ENCODE assay signal across 10 cellular contexts in the genomic region with DNA sequence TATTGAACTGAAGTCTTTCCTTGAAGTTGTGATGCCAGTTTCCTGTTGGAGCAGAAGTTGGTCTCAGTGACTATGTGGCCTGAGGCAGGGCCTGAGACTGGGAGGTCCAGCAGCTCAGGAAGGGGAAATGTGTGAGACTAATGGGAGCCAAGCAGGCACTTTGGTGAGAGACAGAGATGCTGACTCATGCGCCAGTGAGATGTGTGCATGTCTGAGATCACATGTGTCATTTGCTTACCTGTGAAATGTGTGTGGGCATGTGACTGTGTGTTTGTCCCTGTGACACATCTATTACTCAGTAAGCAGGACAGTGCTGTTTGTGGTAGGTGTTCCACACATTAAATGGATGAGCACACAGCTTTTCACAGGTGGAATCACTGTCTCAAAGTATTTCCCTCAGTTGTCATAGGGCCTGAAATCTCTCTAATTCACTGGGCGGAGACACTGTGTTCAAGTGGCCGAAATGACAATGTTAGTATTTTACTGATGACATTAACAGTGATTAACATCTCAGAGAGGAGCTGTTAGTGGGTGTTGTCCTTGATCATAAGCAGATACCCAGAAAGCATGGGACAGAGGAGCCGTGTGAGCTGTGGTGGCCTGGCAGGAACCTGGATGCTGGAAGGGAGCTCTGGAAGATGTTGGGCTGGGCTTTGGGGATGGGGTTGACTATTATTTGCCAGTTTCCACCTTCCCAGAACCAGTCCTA. TPM values are rescaled to one million over a fixed set of nuclear protein-coding genes. Genes with fewer than 3 reads are reported as not detected.
DNase-seq lines count a peak whose midpoint lies in the region; ATAC-seq, FAIRE-seq and TF ChIP-seq lines count a peak whose summit lies in the region.
"Had no signal": no experiment of that assay in that cellular context is flagged by ENCODE, and none has a peak within 500 bp of the region (broad histone marks: within the 10 kb centered on the region; RNA-seq: fewer than 3 reads in every experiment).

No MANE protein-coding gene starts in this region.

- no peaks in the 10 kb centered on the region for H3K9me3 ChIP-seq in HUES6 (ENCODE audit: control insufficient read depth, insufficient read depth, low read depth, low read length)
- H3K9me3 ChIP-seq in K562 (replicated peaks; ENCODE audit: control insufficient read depth, insufficient read depth, low read depth, low read length) = no peaks in the 10 kb centered on the region
- H3K9me3 ChIP-seq in psoas muscle = no peaks in the 10 kb centered on the region
- H3K9me3 ChIP-seq: gastroesophageal sphincter had no signal

- peaks cover 10% of the 10 kb centered on the region; the same call in 1 of the 2 replicates for H3K36me3 ChIP-seq in HUES6 (ENCODE audit: control insufficient read depth, insufficient read depth, low read length)
- peaks cover 18% of the 10 kb centered on the region; the same call in 2 of the 3 replicates for H3K36me3 ChIP-seq in K562 (ENCODE audit: control insufficient read depth, insufficient read depth, low read length)
- H3K36me3 ChIP-seq in psoas muscle (ENCODE audit: insufficient read depth in 1 of 2, low read depth in 1 of 2) = peaks cover 3 to 41% of the 10 kb centered on the region in 2 donors

- H3K9me1 ChIP-seq in K562 (ENCODE audit: control insufficient read depth, insufficient read depth, low read length) = no peaks in the 10 kb centered on the region

- H3K4me3 ChIP-seq in HUES6 (ENCODE audit: low read depth, low read length) = no peak overlapping the region
- H3K4me3 ChIP-seq in K562 = no peak overlapping the region
- H3K4me3 ChIP-seq in psoas muscle = no peak overlapping the region
- H3K4me3 ChIP-seq: gastroesophageal sphincter had no signal

- no TSS peak for BruUV-seq in K562 (replicated peaks; lab: Mats Ljungman, UMichigan)

- no peak for TF ChIP-seq CTCF in K562 (IDR thresholded peaks at IDR 0.05 in 2 of 3, conservative IDR thresholded peaks at IDR 0.05 in 1 of 3; ENCODE audit: insufficient read depth in 2 of 3, low read depth in 1 of 3, low read length in 3 of 3)
- TF ChIP-seq CTCF in psoas muscle (IDR thresholded peaks at IDR 0.05) = no peak

- CTCF ChIA-PET in K562 (lab: Yijun Ruan, JAX; ENCODE audit: low intra/inter-chr PET ratio) = no interaction called here

- TF ChIP-seq RAD21 in K562 (CRISPR knock-in tag; conservative IDR thresholded peaks at IDR 0.05 in 1 of 2, IDR thresholded peaks at IDR 0.05 in 1 of 2) = no peak

- 56% methylated on average over 4 of the region's 4 CpGs for WGBS in K562 (ENCODE audit: insufficient coverage, low coverage, missing lambda C conversion rate)
- 90 to 96% (median 92%) methylated on average over 4 of the region's 4 CpGs for WGBS in psoas muscle, 3 donors

- H3K4me1 ChIP-seq in HUES6 (ENCODE audit: control insufficient read depth, insufficient read depth, low read length) (peaks cover 5% of the 10 kb centered on the region; the same call in 1 of the 2 replicates), K562 (replicated peaks in 1 of 2; ENCODE audit: control insufficient read depth in 2 of 2, insufficient read depth in 2 of 2, low read length in 2 of 2) (peaks cover 17 to 35% of the 10 kb centered on the region in 2 experiments; a peak in 4 of 5 replicates), psoas muscle (peaks cover 17% of the 10 kb centered on the region)

- H3K27ac ChIP-seq in HUES6 (ENCODE audit: low read depth, low read length) = no peak overlapping the region
- H3K27ac ChIP-seq in K562 (ENCODE audit: extremely low read depth, low read depth, low read length) = peak overlapping the region; percentile 62; the same call in 2 of the 3 replicates
- H3K27ac ChIP-seq in psoas muscle = no peak overlapping the region
- H3K27ac ChIP-seq: gastroesophageal sphincter, VCaP had no signal

- DNase-seq in ELR (ENCODE audit: low read depth) = peak; percentile 94
- DNase-seq in K562 (ENCODE audit: extremely low read depth in 1 of 4, low spot score in 3 of 4) = peak; percentile 40 to 73 (median 50)
- DNase-seq in psoas muscle = no peak
- no peak for DNase-seq in germinal center (ENCODE audit: low spot score)
- no peak for DNase-seq in NCI-H128 (lab: John Stamatoyannopoulos, UW; ENCODE audit: unreplicated experiment)

- POLR2A ChIA-PET in K562 (lab: Yijun Ruan, JAX) = interaction anchor here (0.7 to 1.9 kb wide), 3 partner anchors 16 to 1182 kb away, joined by 3 to 5 read pairs (median 3); a partner anchor contains a TSS

- H3K4me2 ChIP-seq in K562 (ENCODE audit: insufficient read depth, low read length) = peak overlapping the region; percentile 46; the same call in 1 of the 2 replicates

- intact Hi-C loops in K562 (cut with micrococcal nuclease) (no loop called here), psoas muscle (cut with DNase I) (no loop called here)

- H3K9ac ChIP-seq in HUES6 (ENCODE audit: low read length) = peak overlapping the region; percentile 3
- peak overlapping the region in 1 of 2 experiments; percentile 25; a peak in 1 of 4 replicates for H3K9ac ChIP-seq in K562 (ENCODE audit: insufficient read depth in 1 of 2, low read depth in 2 of 2, low read length in 2 of 2)

- H3K79me2 ChIP-seq in K562 (ENCODE audit: control insufficient read depth, insufficient read depth, low read length) = no peaks in the 10 kb centered on the region; the same call in 2 of the 3 replicates

- H4K20me1 ChIP-seq in K562 (replicated peaks; ENCODE audit: control insufficient read depth, insufficient read depth, low read length) = no peaks in the 10 kb centered on the region

- no peak for TF ChIP-seq POLR2A in K562 (conservative IDR thresholded peaks at IDR 0.05)

- peak; percentile 78 for ATAC-seq in K562
- ATAC-seq in psoas muscle = peak in 3 of 4 donors; percentile 41 to 56 (median 56)
- ATAC-seq in HG03520 (IDR thresholded peaks at IDR 0.05; ENCODE audit: unreplicated experiment) = no peak
- ATAC-seq in GM21381 (IDR thresholded peaks at IDR 0.05; ENCODE audit: unreplicated experiment) = no peak
- ATAC-seq: gastroesophageal sphincter had no signal

- peak overlapping the region; percentile 40; the same call in 1 of the 2 replicates for H2AFZ ChIP-seq in K562 (ENCODE audit: low read depth, low read length)

- FAIRE-seq in K562 (lab: Jason Lieb, UNC) = peak; percentile 92

- in situ Hi-C loops in K562 (cut with MboI) = loop anchor here (10.0 kb wide), 1 partner anchor 86 kb away; no protein-coding TSS in a partner anchor

- H3K27me3 ChIP-seq in HUES6 (ENCODE audit: control insufficient read depth, insufficient read depth, low read length) (no peaks in the 10 kb centered on the region), K562 (ENCODE audit: control insufficient read depth in 2 of 2, insufficient read depth in 2 of 2, low read length in 2 of 2) (no peaks in the 10 kb centered on the region), psoas muscle (ENCODE audit: insufficient read depth in 3 of 3, low read length in 2 of 3) (no peaks in the 10 kb centered on the region)
- H3K27me3 ChIP-seq: gastroesophageal sphincter had no signal

- TF ChIP-seq EP300 in K562 (IDR thresholded peaks at IDR 0.05; ENCODE audit: low read length) = no peak

RNA-seq across cellular contexts. Expression of a gene that starts 7.4 kb away (rescaled TPM):
- 47.3 and 78.1 TPM in 2 replicates for total RNA-seq in K562 (2011; cell fraction: chromatin; rRNA removed; ENCODE audit: low replicate concordance)
- total RNA-seq in K562 (2011; cell fraction: nucleolus; rRNA removed) = 35.7 and 36.2 TPM in 2 replicates
- total RNA-seq in K562 (2011; cell fraction: nucleoplasm; rRNA removed) = 24.0 and 37.1 TPM in 2 replicates
- total RNA-seq in K562 (2014; rRNA removed) (2.8 and 4.9 TPM in 2 replicates), K562 (2014; rRNA removed; fragmentation: Illumina TruSeq; extraction: Trizol) (3.6 and 3.7 TPM in 2 replicates), K562 (2015; rRNA removed; fragmentation: Illumina TruSeq; extraction: Trizol) (4.7 and 5.5 TPM in 2 replicates), K562 (2021) (6.0 and 6.9 TPM in 2 replicates), psoas muscle (10 to 100 TPM; 14.7 to 28.4 (median 18.3) TPM)
- polyA plus RNA-seq in K562 (2011; rRNA removed) (12.9 and 14.5 TPM in 2 replicates), K562 (2014; fragmentation: Illumina TruSeq; extraction: Trizol) (6.2 and 7.3 TPM in 2 replicates), K562 (2014; fragmentation: Nextera tagmentation; extraction: Ambion mirVana) (1 to 10 TPM; 2.4 to 6.4 TPM), K562 (2014; rRNA removed) (5.5 and 10.5 TPM in 2 replicates), psoas muscle (10 to 100 TPM in 1 of 3 donors, 1 to 10 TPM in 2; 8.7 to 27.2 (median 9.2) TPM)
- polyA plus RNA-seq in K562 (2011; cell fraction: cytosol; rRNA removed) = 4.7 and 6.3 TPM in 2 replicates
- polyA plus RNA-seq in K562 (2011; cell fraction: nucleus; rRNA removed) = 108 and 130 TPM in 2 replicates
- 5.7 and 10.6 TPM in 2 replicates for polyA plus RNA-seq in K562 (2012)
- polyA minus RNA-seq in K562 (2011; rRNA and poly(A)+ RNA removed) = 4.4 and 4.6 TPM in 2 replicates
- polyA minus RNA-seq in K562 (2011; cell fraction: cytosol; rRNA and poly(A)+ RNA removed) = 1.2 TPM in 2 replicates
- polyA minus RNA-seq in K562 (2011; cell fraction: nucleus; rRNA and poly(A)+ RNA removed) = 12.1 and 14.3 TPM in 2 replicates

RNA-seq across cellular contexts. Expression of a gene that starts 13.2 kb away (rescaled TPM):
- total RNA-seq in K562 (2011; cell fraction: chromatin; rRNA removed; ENCODE audit: low replicate concordance) = 1.9 and 2.2 TPM in 2 replicates
- total RNA-seq in K562 (2011; cell fraction: nucleolus; rRNA removed) = 0.66 and 1.2 TPM in 2 replicates
- total RNA-seq in K562 (2011; cell fraction: nucleoplasm; rRNA removed) = 1.2 and 1.6 TPM in 2 replicates
- total RNA-seq in K562 (2014; rRNA removed) (0.14 and 0.53 TPM in 2 replicates), K562 (2014; rRNA removed; fragmentation: Illumina TruSeq; extraction: Trizol) (0.18 and 0.67 TPM in 2 replicates), K562 (2015; rRNA removed; fragmentation: Illumina TruSeq; extraction: Trizol) (0.30 and 0.47 TPM in 2 replicates), K562 (2021) (0.36 and 0.40 TPM in 2 replicates), psoas muscle (1 to 10 TPM in 1 of 4 donors, under 1 TPM in 3; 0.39 to 1.3 (median 0.94) TPM)
- polyA plus RNA-seq in K562 (2011; rRNA removed) (0.21 and 0.27 TPM in 2 replicates), K562 (2014; fragmentation: Illumina TruSeq; extraction: Trizol) (0.22 and 0.36 TPM in 2 replicates), K562 (2014; fragmentation: Nextera tagmentation; extraction: Ambion mirVana) (under 1 TPM; 0.03 to 0.46 TPM), K562 (2014; rRNA removed) (0.17 and 0.40 TPM in 2 replicates), psoas muscle (1 to 10 TPM in 1 of 3 donors, under 1 TPM in 2; 0.25 to 1.2 (median 0.56) TPM)
- polyA plus RNA-seq in K562 (2011; cell fraction: cytosol; rRNA removed) = 0.18 TPM in 1 of 2 replicates, not detected in the other
- polyA plus RNA-seq in K562 (2011; cell fraction: nucleus; rRNA removed) = 2.3 and 2.6 TPM in 2 replicates
- polyA plus RNA-seq in K562 (2012) = 0.39 and 0.69 TPM in 2 replicates
- 0.15 and 0.39 TPM in 2 replicates for polyA minus RNA-seq in K562 (2011; rRNA and poly(A)+ RNA removed)
- polyA minus RNA-seq in K562 (2011; cell fraction: cytosol; rRNA and poly(A)+ RNA removed) = not detected in 2 replicates
- 0.54 and 1.4 TPM in 2 replicates for polyA minus RNA-seq in K562 (2011; cell fraction: nucleus; rRNA and poly(A)+ RNA removed)

RNA-seq across cellular contexts. Expression of a gene that starts 16.0 kb away (rescaled TPM):
- 10.9 and 15.4 TPM in 2 replicates for total RNA-seq in K562 (2011; cell fraction: chromatin; rRNA removed; ENCODE audit: low replicate concordance)
- total RNA-seq in K562 (2011; cell fraction: nucleolus; rRNA removed) = 13.8 and 15.5 TPM in 2 replicates
- total RNA-seq in K562 (2011; cell fraction: nucleoplasm; rRNA removed) = 11.7 and 11.9 TPM in 2 replicates
- 39.5 and 65.1 TPM in 2 replicates for total RNA-seq in K562 (2014; rRNA removed)
- total RNA-seq in K562 (2014; rRNA removed; fragmentation: Illumina TruSeq; extraction: Trizol) = 27.9 and 30.3 TPM in 2 replicates
- total RNA-seq in K562 (2015; rRNA removed; fragmentation: Illumina TruSeq; extraction: Trizol) = 23.6 and 23.7 TPM in 2 replicates
- total RNA-seq in K562 (2021) = 34.2 and 40.5 TPM in 2 replicates
- 27.2 and 33.7 TPM in 2 replicates for polyA plus RNA-seq in K562 (2011; rRNA removed)
- 32.2 and 41.0 TPM in 2 replicates for polyA plus RNA-seq in K562 (2011; cell fraction: cytosol; rRNA removed)
- 45.7 and 50.8 TPM in 2 replicates for polyA plus RNA-seq in K562 (2011; cell fraction: nucleus; rRNA removed)
- polyA plus RNA-seq in K562 (2012) = 37.4 and 63.1 TPM in 2 replicates
- polyA plus RNA-seq in K562 (2014; fragmentation: Illumina TruSeq; extraction: Trizol) = 33.2 and 35.0 TPM in 2 replicates
- 1 to 10 TPM; 5.6 to 6.2 TPM for polyA plus RNA-seq in K562 (2014; fragmentation: Nextera tagmentation; extraction: Ambion mirVana)
- polyA plus RNA-seq in K562 (2014; rRNA removed) = 44.1 and 49.9 TPM in 2 replicates
- polyA minus RNA-seq in K562 (2011; rRNA and poly(A)+ RNA removed) = 6.1 and 8.5 TPM in 2 replicates
- polyA minus RNA-seq in K562 (2011; cell fraction: cytosol; rRNA and poly(A)+ RNA removed) = 4.5 and 6.4 TPM in 2 replicates
- 9.2 and 17.2 TPM in 2 replicates for polyA minus RNA-seq in K562 (2011; cell fraction: nucleus; rRNA and poly(A)+ RNA removed)
- total RNA-seq in psoas muscle = 10 to 100 TPM; 36.5 to 53.9 (median 42.3) TPM
- 10 to 100 TPM; 43.8 to 64.7 (median 48.1) TPM for polyA plus RNA-seq in psoas muscle

RNA-seq across cellular contexts. Expression of a gene that starts 29.7 kb away (rescaled TPM):
- total RNA-seq in K562 (2011; cell fraction: chromatin; rRNA removed; ENCODE audit: low replicate concordance) = not detected in 2 replicates
- not detected in 2 replicates for total RNA-seq in K562 (2011; cell fraction: nucleolus; rRNA removed)
- not detected in 2 replicates for total RNA-seq in K562 (2011; cell fraction: nucleoplasm; rRNA removed)
- not detected in 2 replicates for total RNA-seq in K562 (2014; rRNA removed)
- not detected in 2 replicates for total RNA-seq in K562 (2014; rRNA removed; fragmentation: Illumina TruSeq; extraction: Trizol)
- total RNA-seq in K562 (2015; rRNA removed; fragmentation: Illumina TruSeq; extraction: Trizol) = not detected in 2 replicates
- total RNA-seq in K562 (2021) = not detected in 2 replicates
- polyA plus RNA-seq in K562 (2011; rRNA removed) = not detected in 2 replicates
- not detected in 2 replicates for polyA plus RNA-seq in K562 (2011; cell fraction: cytosol; rRNA removed)
- polyA plus RNA-seq in K562 (2011; cell fraction: nucleus; rRNA removed) = not detected in 2 replicates
- 0.04 and 0.05 TPM in 2 replicates for polyA plus RNA-seq in K562 (2012)
- polyA plus RNA-seq in K562 (2014; fragmentation: Illumina TruSeq; extraction: Trizol) = not detected in 2 replicates
- under 1 TPM in 1 of 2 experiments, not detected in 1; 0.01 TPM for polyA plus RNA-seq in K562 (2014; fragmentation: Nextera tagmentation; extraction: Ambion mirVana)
- not detected in 2 replicates for polyA plus RNA-seq in K562 (2014; rRNA removed)
- polyA minus RNA-seq in K562 (2011; rRNA and poly(A)+ RNA removed) = not detected in 2 replicates
- polyA minus RNA-seq in K562 (2011; cell fraction: cytosol; rRNA and poly(A)+ RNA removed) = not detected in 2 replicates
- polyA minus RNA-seq in K562 (2011; cell fraction: nucleus; rRNA and poly(A)+ RNA removed) = not detected in 2 replicates
- total RNA-seq in psoas muscle = not detected
- not detected for polyA plus RNA-seq in psoas muscle
- total RNA-seq: gastroesophageal sphincter had no signal

RNA-seq across cellular contexts. Expression of a gene that starts 30.2 kb away (rescaled TPM):
- 4.3 and 4.9 TPM in 2 replicates for total RNA-seq in K562 (2011; cell fraction: chromatin; rRNA removed; ENCODE audit: low replicate concordance)
- total RNA-seq in K562 (2011; cell fraction: nucleolus; rRNA removed) = 3.8 TPM in 2 replicates
- 5.6 and 7.4 TPM in 2 replicates for total RNA-seq in K562 (2011; cell fraction: nucleoplasm; rRNA removed)
- total RNA-seq in K562 (2014; rRNA removed) (0.57 and 1.1 TPM in 2 replicates), K562 (2014; rRNA removed; fragmentation: Illumina TruSeq; extraction: Trizol) (0.11 and 0.19 TPM in 2 replicates), K562 (2015; rRNA removed; fragmentation: Illumina TruSeq; extraction: Trizol) (0.36 and 0.38 TPM in 2 replicates), K562 (2021) (1.3 and 2.2 TPM in 2 replicates), psoas muscle (10 to 100 TPM in 2 of 4 donors, 1 to 10 TPM in 2; 8.9 to 18.5 (median 11.6) TPM)
- polyA plus RNA-seq in K562 (2011; rRNA removed) (1.2 and 3.6 TPM in 2 replicates), K562 (2014; fragmentation: Illumina TruSeq; extraction: Trizol) (1.1 and 1.7 TPM in 2 replicates), K562 (2014; fragmentation: Nextera tagmentation; extraction: Ambion mirVana) (under 1 TPM; 0.01 to 0.06 TPM), K562 (2014; rRNA removed) (1.6 TPM in 2 replicates), psoas muscle (1 to 10 TPM; 2.8 to 5.9 (median 3.9) TPM)
- polyA plus RNA-seq in K562 (2011; cell fraction: cytosol; rRNA removed) = 3.2 and 3.7 TPM in 2 replicates
- polyA plus RNA-seq in K562 (2011; cell fraction: nucleus; rRNA removed) = 9.9 and 15.1 TPM in 2 replicates
- 1.8 and 6.2 TPM in 2 replicates for polyA plus RNA-seq in K562 (2012)
- polyA minus RNA-seq in K562 (2011; rRNA and poly(A)+ RNA removed) = 0.56 and 1.6 TPM in 2 replicates
- polyA minus RNA-seq in K562 (2011; cell fraction: cytosol; rRNA and poly(A)+ RNA removed) = 1.3 and 4.6 TPM in 2 replicates
- 2.7 and 3.1 TPM in 2 replicates for polyA minus RNA-seq in K562 (2011; cell fraction: nucleus; rRNA and poly(A)+ RNA removed)

Comparison
In these comparisons a context has a peak if more than half of its experiments do, and no peak if none do; other contexts are left out.
1. DNase-seq: peak in ELR (single experiment) and K562 (4 of 4); none in psoas muscle (0 of 2), germinal center (single experiment) and NCI-H128 (single experiment).
2. ATAC-seq: peak in K562 (single experiment) and psoas muscle (3 of 4); none in HG03520 (single experiment) and GM21381 (single experiment).